ENCODE assay signal across 11 cellular contexts in the genomic region with DNA sequence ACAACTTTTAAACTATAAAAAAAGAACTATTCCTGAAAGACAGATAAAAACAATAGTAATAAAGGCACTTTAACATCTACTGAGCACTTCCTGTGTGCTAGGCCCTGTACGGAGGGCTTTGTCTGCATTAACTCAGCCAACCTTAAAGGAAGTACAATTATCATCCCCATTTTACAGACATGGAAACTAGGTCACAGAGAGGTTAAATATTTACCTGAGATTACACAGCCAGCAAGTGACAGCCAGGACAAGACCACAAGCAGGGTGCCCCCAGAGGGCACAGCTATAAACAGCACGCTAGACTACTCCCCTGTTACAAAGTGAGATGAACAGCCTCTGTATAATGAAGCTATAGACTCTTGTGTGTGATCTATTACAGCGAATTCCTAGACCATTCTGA. TPM values are rescaled to one million over a fixed set of nuclear protein-coding genes. Genes with fewer than 3 reads are reported as not detected.
DNase-seq lines count a peak whose midpoint lies in the region; ATAC-seq and TF ChIP-seq lines count a peak whose summit lies in the region.
"Had no signal": no experiment of that assay in that cellular context is flagged by ENCODE, and none has a peak within 500 bp of the region (broad histone marks: within the 10 kb centered on the region; RNA-seq: fewer than 3 reads in every experiment).

No MANE protein-coding gene starts in this region.

- intact Hi-C loops in heart right ventricle (cut with DNase I) = no loop called here
- intact Hi-C loops in transverse colon (cut with DNase I; ENCODE audit: low total_unique reads) = no loop called here

- no peak for TF ChIP-seq POLR2A in transverse colon (IDR thresholded peaks at IDR 0.05)

- H3K27ac ChIP-seq in cardiac muscle cell (no peak overlapping the region), heart right ventricle (no peak overlapping the region), transverse colon (no peak overlapping the region)
- H3K27ac ChIP-seq: epithelial cell of prostate, left ventricle myocardium inferior had no signal

- H3K36me3 ChIP-seq in cardiac muscle cell (peaks cover 41% of the 10 kb centered on the region), heart right ventricle (peaks cover 0 to 100% (median 50%) of the 10 kb centered on the region in 9 donors), transverse colon (peaks cover 0 to 36% (median 14%) of the 10 kb centered on the region in 4 donors)

- 90 to 91% methylated on average over 3 of the region's 3 CpGs for WGBS in heart right ventricle, 2 donors
- WGBS in transverse colon (ENCODE audit: low coverage in 1 of 2), 2 donors = 36 to 75% methylated on average over 1 to 3 of the region's 3 CpGs

- peaks cover 26% of the 10 kb centered on the region for H3K4me1 Mint-ChIP-seq in chondrocyte (ENCODE audit: low read depth)

- TF ChIP-seq CTCF in cardiac muscle cell (IDR thresholded peaks at IDR 0.05; ENCODE audit: low read depth, low read length) (peak; percentile 18), heart right ventricle (IDR thresholded peaks at IDR 0.05) (no peak), chondrocyte (IDR thresholded peaks at IDR 0.05) (peak; percentile 34), transverse colon (IDR thresholded peaks at IDR 0.05) (no peak)

- H3K27me3 ChIP-seq in cardiac muscle cell = no peaks in the 10 kb centered on the region
- no peaks in the 10 kb centered on the region for H3K27me3 ChIP-seq in heart right ventricle
- H3K27me3 ChIP-seq in transverse colon = no peaks in the 10 kb centered on the region

- H3K9me3 Mint-ChIP-seq in chondrocyte (ENCODE audit: low read depth) = no peaks in the 10 kb centered on the region
- H3K9me3 Mint-ChIP-seq: activated CD4-positive, alpha-beta T cell treated with anti-CD3 and anti-CD28 coated beads, Interleukin-2, amount 10 ng/mL, durations not matched to agents 24 days and 14 days had no signal

- H3K36me3 Mint-ChIP-seq in chondrocyte (ENCODE audit: low read depth) = peaks cover 41% of the 10 kb centered on the region

- H3K4me3 ChIP-seq in cardiac muscle cell (no peak overlapping the region), heart right ventricle (no peak overlapping the region), transverse colon (no peak overlapping the region)
- H3K4me3 ChIP-seq: left ventricle myocardium inferior had no signal

- peaks cover 17% of the 10 kb centered on the region for H3K4me1 ChIP-seq in cardiac muscle cell (ENCODE audit: low read depth)
- H3K4me1 ChIP-seq in heart right ventricle = no peaks in the 10 kb centered on the region
- peaks cover 0 to 21% (median 10%) of the 10 kb centered on the region in 4 donors for H3K4me1 ChIP-seq in transverse colon
- H3K4me1 ChIP-seq: left ventricle myocardium inferior had no signal

- H3K27ac Mint-ChIP-seq in chondrocyte (ENCODE audit: unreplicated experiment) = no peak overlapping the region
- H3K27ac Mint-ChIP-seq: activated CD4-positive, alpha-beta T cell treated with anti-CD3 and anti-CD28 coated beads, Interleukin-2, amount 10 ng/mL, durations not matched to agents 24 days and 14 days had no signal

- no peaks in the 10 kb centered on the region for H3K27me3 Mint-ChIP-seq in chondrocyte (ENCODE audit: low read depth)
- H3K27me3 Mint-ChIP-seq: activated CD4-positive, alpha-beta T cell treated with anti-CD3 and anti-CD28 coated beads, Interleukin-2, amount 10 ng/mL, durations not matched to agents 24 days and 14 days had no signal

- no peak for TF ChIP-seq EP300 in transverse colon (IDR thresholded peaks at IDR 0.05; ENCODE audit: low read depth)

- no peak for DNase-seq in cardiac muscle cell (ENCODE audit: low read depth in 1 of 2, low spot score in 1 of 2)
- DNase-seq in heart right ventricle = no peak
- peak; percentile 52 for DNase-seq in NAMALWA (ENCODE audit: low spot score)
- DNase-seq in chondrocyte (ENCODE audit: low spot score) = no peak
- DNase-seq in activated T-cell treated with anti-CD3 and anti-CD28 coated beads, Interleukin-2, amount 50 U/mL, for 48 hours = no peak
- no peak for DNase-seq in transverse colon
- DNase-seq in globus pallidus (ENCODE audit: low spot score) = no peak
- DNase-seq in NCI-H226 = no peak
- DNase-seq: activated CD4-positive, alpha-beta T cell treated with anti-CD3 and anti-CD28 coated beads, Interleukin-2, amount 10 ng/mL, durations not matched to agents 24 days and 14 days; left ventricle myocardium inferior had no signal

- no peak overlapping the region for H3K4me3 Mint-ChIP-seq in chondrocyte (ENCODE audit: unreplicated experiment)
- H3K4me3 Mint-ChIP-seq: activated CD4-positive, alpha-beta T cell treated with anti-CD3 and anti-CD28 coated beads, Interleukin-2, amount 10 ng/mL, durations not matched to agents 24 days and 14 days had no signal

- in situ Hi-C loops in transverse colon (cut with MboI; ENCODE audit: low pct_ligation_motif_present in 1 of 4, low pct_unique_long_range_greater_than_20kb in 1 of 4, low sequenced_read_pairs in 3 of 4) = no loop called here

- no peak for ATAC-seq in heart right ventricle

- H3K9me3 ChIP-seq in cardiac muscle cell (ENCODE audit: low read depth) (no peaks in the 10 kb centered on the region), heart right ventricle (no peaks in the 10 kb centered on the region), transverse colon (no peaks in the 10 kb centered on the region)
- H3K9me3 ChIP-seq: left ventricle myocardium inferior had no signal

RNA-seq across cellular contexts. Expression of a gene that starts 25.5 kb away (rescaled TPM):
- total RNA-seq in cardiac muscle cell = 9.1 and 15.8 TPM in 2 replicates
- 4.9 and 5.8 TPM in 2 replicates for polyA plus RNA-seq in cardiac muscle cell
- total RNA-seq in heart right ventricle = 1 to 10 TPM; 4.2 to 6.4 (median 5.1) TPM
- 1 to 10 TPM; 4.0 to 5.3 TPM for polyA plus RNA-seq in heart right ventricle
- 11.3 to 13.4 TPM (median 11.9 TPM) in 3 replicates for total RNA-seq in chondrocyte
- 10 to 100 TPM in 2 of 4 donors, 1 to 10 TPM in 2; 6.1 to 30.1 (median 9.8) TPM for total RNA-seq in transverse colon

RNA-seq across cellular contexts. Expression of a gene that starts 26.0 kb away (rescaled TPM):
- total RNA-seq in cardiac muscle cell (10.7 and 12.9 TPM in 2 replicates), heart right ventricle (10 to 100 TPM in 6 of 10 donors, 1 to 10 TPM in 4; 7.7 to 12.0 (median 10.7) TPM), chondrocyte (16.6 to 20.2 TPM (median 17.2 TPM) in 3 replicates), transverse colon (10 to 100 TPM in 1 of 4 donors, 1 to 10 TPM in 3; 4.0 to 12.3 (median 8.8) TPM)
- polyA plus RNA-seq in cardiac muscle cell (8.3 and 9.2 TPM in 2 replicates), heart right ventricle (1 to 10 TPM; 1.2 to 2.7 TPM)

Comparison
In these comparisons a context has a peak if more than half of its experiments do, and no peak if none do; other contexts are left out.
1. CTCF ChIP-seq: peak in cardiac muscle cell (single experiment) and chondrocyte (single experiment); none in heart right ventricle (0 of 9) and transverse colon (0 of 5).